Comparison of ENCODE assay signal across 12 cellular contexts in the genomic region with DNA sequence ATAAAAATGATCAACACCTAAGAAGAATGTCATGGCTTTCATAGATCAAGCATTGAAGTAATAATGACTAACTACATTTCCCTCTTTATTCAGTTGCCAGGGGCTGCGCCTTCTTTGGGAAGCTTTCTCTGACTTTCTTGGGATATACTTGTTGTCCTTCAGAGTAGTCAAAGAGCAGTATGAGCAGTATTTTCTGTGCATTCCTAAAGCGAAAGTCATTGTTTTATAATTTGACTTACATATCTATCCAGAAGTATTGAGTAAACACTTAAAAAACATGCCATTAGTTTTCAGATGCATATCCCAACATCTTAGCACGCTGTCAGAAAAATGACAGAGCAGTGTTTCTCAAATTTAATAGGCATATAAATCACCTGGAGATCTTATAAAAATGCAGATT.
"Had no signal": no experiment of that assay in that cellular context is flagged by ENCODE, and none has a peak within 500 bp of the region (broad histone marks: within the 10 kb centered on the region; RNA-seq: fewer than 3 reads in every experiment).

No MANE protein-coding gene starts in this region.

- H3K4me3 ChIP-seq: psoas muscle, right lobe of liver, tibial nerve had no signal

- DNase-seq: activated B cell treated with CpG ODN at 0.5 μM for 24 hours; activated CD4-positive, alpha-beta T cell treated with anti-CD3 and anti-CD28 coated beads, Interleukin-2, amount 10 ng/mL, durations not matched to agents 7 days and 5 days; activated naive CD4-positive, alpha-beta T cell treated with anti-CD3 and anti-CD28 coated beads for 36 hours; activated T-cell treated with anti-CD3 and anti-CD28 coated beads for 4 hours; glutamatergic neuron; psoas muscle; right lobe of liver had no signal

- FAIRE-seq: islet of Langerhans had no signal

- H3K36me3 ChIP-seq: right lobe of liver, tibial nerve had no signal

- H3K9me3 ChIP-seq: psoas muscle, right lobe of liver, tibial nerve had no signal

- H3K27me3 ChIP-seq: right lobe of liver, tibial nerve had no signal

- ATAC-seq: activated T-helper 17 cell treated with anti-CD3 and anti-CD28 coated beads, Interleukin-2, amount 50 U/mL, for 72 hours; left lobe of liver; psoas muscle; right lobe of liver; stimulated activated effector memory CD8-positive, alpha-beta T cell treated with anti-CD3 and anti-CD28 coated beads, Interleukin-12 subunit alpha, Interleukin-12 subunit beta, amount 100 ng/mL, for 72 hours had no signal
